ENCODE assay signal across 29 cellular contexts in genomic region chr12:115517913-115518312, GRCh38.
"Had no signal": no experiment of that assay in that cellular context is flagged by ENCODE, and none has a peak within 500 bp of the region (broad histone marks: within the 10 kb centered on the region; RNA-seq: fewer than 3 reads in every experiment).

No MANE protein-coding gene starts in this region.

- H3K27me3 ChIP-seq: colonic mucosa, esophagus squamous epithelium, foreskin keratinocyte, heart left ventricle had no signal

- DNase-seq: colonic mucosa; cortex of kidney; dermis blood vessel endothelial cell; dorsolateral prefrontal cortex; effector CD4-positive, alpha-beta T cell; effector CD8-positive, alpha-beta T cell; effector memory CD4-positive, alpha-beta T cell; effector memory CD8-positive, alpha-beta T cell; endodermal cell; erythroblast; esophagus squamous epithelium; foreskin fibroblast; foreskin keratinocyte; foreskin melanocyte; gastrocnemius medialis; glutamatergic neuron; head of caudate nucleus; heart left ventricle; heart right ventricle had no signal

- H3K4me3 ChIP-seq: colonic mucosa, coronary artery, dorsolateral prefrontal cortex, esophagus muscularis mucosa, esophagus squamous epithelium, gastrocnemius medialis, gastroesophageal sphincter, heart left ventricle, heart right ventricle had no signal

- H3K4me1 ChIP-seq: colonic mucosa, esophagus muscularis mucosa, esophagus squamous epithelium, foreskin keratinocyte, gastrocnemius medialis, gastroesophageal sphincter, heart right ventricle had no signal

- H3K9me3 ChIP-seq: colonic mucosa, gastrocnemius medialis had no signal

- H3K4me3 Mint-ChIP-seq: dendritic cell treated with granulocyte-macrophage colony-stimulating factor and Interleukin-4, amounts not matched to agents 40 ng/mL and 50 ng/mL, for 4 days; effector memory CD8-positive, alpha-beta T cell; endodermal cell had no signal

- ATAC-seq: effector memory CD8-positive, alpha-beta T cell; esophagus mucosa; foreskin keratinocyte; gastrocnemius medialis; gastroesophageal sphincter; heart left ventricle; heart right ventricle had no signal

- FAIRE-seq: colon, endometrium, endothelial cell of umbilical vein, frontal cortex had no signal

- H3K27me3 Mint-ChIP-seq: dendritic cell treated with granulocyte-macrophage colony-stimulating factor and Interleukin-4, amounts not matched to agents 40 ng/mL and 50 ng/mL, for 4 days; effector memory CD8-positive, alpha-beta T cell had no signal

- H3K36me3 ChIP-seq: colonic mucosa, esophagus muscularis mucosa, esophagus squamous epithelium, gastrocnemius medialis, gastroesophageal sphincter, heart left ventricle, heart right ventricle had no signal

- H3K27ac Mint-ChIP-seq: dendritic cell treated with granulocyte-macrophage colony-stimulating factor and Interleukin-4, amounts not matched to agents 40 ng/mL and 50 ng/mL, for 4 days; effector memory CD8-positive, alpha-beta T cell; endodermal cell had no signal

- H3K27ac ChIP-seq: colonic mucosa, coronary artery, dorsolateral prefrontal cortex, epithelial cell of prostate, esophagus muscularis mucosa, esophagus squamous epithelium, foreskin keratinocyte, gastrocnemius medialis, gastroesophageal sphincter, heart left ventricle, heart right ventricle had no signal
